Comparison of ENCODE assay signal across 14 cellular contexts in the genomic region with DNA sequence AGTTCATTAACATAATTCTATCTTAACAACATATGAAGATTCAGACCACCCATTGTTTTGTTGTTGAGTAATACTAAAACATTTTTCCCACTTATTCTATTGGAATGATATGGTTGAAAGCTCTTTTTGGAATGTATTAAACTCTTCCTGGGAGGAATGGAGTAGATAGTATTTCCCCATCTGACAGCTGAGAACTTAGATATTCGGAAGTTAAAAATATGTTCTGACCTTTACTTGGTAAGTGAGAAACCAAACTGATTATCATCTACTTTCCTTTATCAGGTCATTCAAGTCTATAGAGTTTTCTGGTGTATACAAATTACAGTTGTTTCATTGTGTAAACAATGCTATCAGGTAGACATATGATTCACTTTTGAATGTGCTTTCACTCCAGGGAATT.
"Had no signal": no experiment of that assay in that cellular context is flagged by ENCODE, and none has a peak within 500 bp of the region (broad histone marks: within the 10 kb centered on the region; RNA-seq: fewer than 3 reads in every experiment).

No MANE protein-coding gene starts in this region.

- ATAC-seq: gastrocnemius medialis; heart right ventricle; natural killer cell treated with Interleukin-12 subunit alpha and Interleukin-12 subunit beta and Interleukin-15 and Interleukin-18, amount 100 ng/mL, for 72 hours had no signal

- H3K27ac Mint-ChIP-seq: natural killer cell treated with Interleukin-12 subunit alpha and Interleukin-12 subunit beta and Interleukin-15 and Interleukin-18, amount 100 ng/mL, for 72 hours; neural progenitor cell; type B pancreatic cell had no signal

- H3K4me3 ChIP-seq: coronary artery, gastrocnemius medialis, heart right ventricle, neural progenitor cell, ovary, right atrium auricular region, smooth muscle cell had no signal

- DNase-seq: effector CD4-positive, alpha-beta T cell; gastrocnemius medialis; heart right ventricle; kidney glomerular epithelial cell; mammary epithelial cell; ovary; stimulated activated CD4-positive, alpha-beta T cell treated with anti-CD3 and anti-CD28 coated beads, Interleukin-2, amount 100 ng/mL, for 48 hours; stimulated activated naive CD4-positive, alpha-beta T cell treated with Interleukin-2 at 50 U/mL for 16 hours had no signal

- H3K36me3 Mint-ChIP-seq: natural killer cell treated with Interleukin-12 subunit alpha and Interleukin-12 subunit beta and Interleukin-15 and Interleukin-18, amount 100 ng/mL, for 72 hours; type B pancreatic cell had no signal

- H3K4me3 Mint-ChIP-seq: natural killer cell treated with Interleukin-12 subunit alpha and Interleukin-12 subunit beta and Interleukin-15 and Interleukin-18, amount 100 ng/mL, for 72 hours; neural progenitor cell; type B pancreatic cell had no signal

- H3K27me3 Mint-ChIP-seq: natural killer cell treated with Interleukin-12 subunit alpha and Interleukin-12 subunit beta and Interleukin-15 and Interleukin-18, amount 100 ng/mL, for 72 hours had no signal
